ENCODE assay signal across 8 cellular contexts in genomic region chr14:45083622-45083978, GRCh38. TPM values are rescaled to one million over a fixed set of nuclear protein-coding genes. Genes with fewer than 3 reads are reported as not detected.
A peak's percentile ranks its signal among the peaks of the same experiment; 100 is the strongest.
DNase-seq lines count a peak whose midpoint lies in the region; ATAC-seq and TF ChIP-seq lines count a peak whose summit lies in the region.

No MANE protein-coding gene starts in this region.

- peak overlapping the region; percentile 83 for H3K27ac ChIP-seq in subcutaneous abdominal adipose tissue (ENCODE audit: low read depth, low read length)

- H3K4me3 Mint-ChIP-seq in activated CD4-positive, alpha-beta T cell treated with anti-CD3 and anti-CD28 coated beads for 36 hours: peak overlapping the region; percentile 93
- H3K4me3 Mint-ChIP-seq in WTC11: peak overlapping the region; percentile 68

- H3K36me3 ChIP-seq in subcutaneous abdominal adipose tissue (ENCODE audit: control insufficient read depth in 5 of 5, insufficient read depth in 5 of 5, low read length in 5 of 5): no peaks in the 10 kb centered on the region

- no peaks in the 10 kb centered on the region for H3K27me3 Mint-ChIP-seq in activated CD4-positive, alpha-beta T cell treated with anti-CD3 and anti-CD28 coated beads for 36 hours
- H3K27me3 Mint-ChIP-seq in WTC11 (ENCODE audit: low read depth): no peaks in the 10 kb centered on the region

- peaks cover 40% of the 10 kb centered on the region for H3K4me1 Mint-ChIP-seq in activated CD4-positive, alpha-beta T cell treated with anti-CD3 and anti-CD28 coated beads for 36 hours
- H3K4me1 Mint-ChIP-seq in WTC11: peaks cover 42% of the 10 kb centered on the region

- H3K4me3 ChIP-seq in iPS-18c (ENCODE audit: insufficient read depth, low read depth, low read length): peak overlapping the region; percentile 45
- peak overlapping the region; percentile 63 to 91 (median 82) for H3K4me3 ChIP-seq in subcutaneous abdominal adipose tissue (ENCODE audit: low read depth in 1 of 5, low read length in 5 of 5)

- DNase-seq in activated CD4-positive, alpha-beta T cell treated with anti-CD3 and anti-CD28 coated beads for 36 hours: no peak
- DNase-seq in activated CD4-positive, alpha-beta T cell treated with anti-CD3 and anti-CD28 coated beads for 4 hours: no peak
- DNase-seq in WTC11 (ENCODE audit: low spot score): no peak
- no peak for DNase-seq in SKM-1 (lab: John Stamatoyannopoulos, UW; ENCODE audit: unreplicated experiment)
- DNase-seq in MV-4-11 (lab: John Stamatoyannopoulos, UW): no peak

- peak overlapping the region; percentile 74 for H3K27ac Mint-ChIP-seq in activated CD4-positive, alpha-beta T cell treated with anti-CD3 and anti-CD28 coated beads for 36 hours
- 0 out of 2 replicates have a peak overlapping the region, but pooled peaks have one; percentile 69 for H3K27ac Mint-ChIP-seq in WTC11

- POLR2A ChIA-PET in activated CD4-positive, alpha-beta T cell treated with anti-CD3 and anti-CD28 coated beads for 36 hours (lab: Charles Lee): no interaction called here
- POLR2A ChIA-PET in WTC11 (lab: Charles Lee): interaction anchor here (1.2 to 2.9 kb wide), 2 partner anchors 50 to 122 kb away, joined by 3 to 7 read pairs; partner anchors contain the start of genes FKBP3, KLHL28 and TOGARAM1

- intact Hi-C loops in activated CD4-positive, alpha-beta T cell treated with anti-CD3 and anti-CD28 coated beads for 36 hours (cut with DNase I, micrococcal nuclease): loop anchor here in 1 of 2 experiments (1.0 kb wide), 1 partner anchor 186 kb away; a partner anchor contains a TSS

- TF ChIP-seq CTCF in WTC11 (IDR thresholded peaks at IDR 0.05): no peak

- peaks cover 23% of the 10 kb centered on the region for H3K36me3 Mint-ChIP-seq in activated CD4-positive, alpha-beta T cell treated with anti-CD3 and anti-CD28 coated beads for 36 hours (ENCODE audit: low read depth)
- H3K36me3 Mint-ChIP-seq in WTC11: 0 out of 2 replicates have a peak, but pooled peaks cover 2% of the 10 kb centered on the region

- no peaks in the 10 kb centered on the region for H3K27me3 ChIP-seq in subcutaneous abdominal adipose tissue (ENCODE audit: control insufficient read depth in 5 of 5, insufficient read depth in 4 of 5, low read length in 5 of 5)

- no peaks in the 10 kb centered on the region for H3K9me3 Mint-ChIP-seq in activated CD4-positive, alpha-beta T cell treated with anti-CD3 and anti-CD28 coated beads for 36 hours (ENCODE audit: low read depth)
- H3K9me3 Mint-ChIP-seq in WTC11: peaks cover 13% of the 10 kb centered on the region

- H3K9me3 ChIP-seq in iPS-18c (ENCODE audit: control insufficient read depth, insufficient read depth, low read length): no peaks in the 10 kb centered on the region
- no peaks in the 10 kb centered on the region for H3K9me3 ChIP-seq in subcutaneous abdominal adipose tissue (ENCODE audit: control insufficient read depth in 5 of 5, low read length in 5 of 5)

- peak overlapping the region in 4 of 5 donors; percentile 68 to 76 (median 72) for H3K9ac ChIP-seq in subcutaneous abdominal adipose tissue (ENCODE audit: low read length in 5 of 5)

- peaks cover 0 to 35% (median 27%) of the 10 kb centered on the region in 5 donors for H3K4me1 ChIP-seq in subcutaneous abdominal adipose tissue (ENCODE audit: control insufficient read depth in 5 of 5, insufficient read depth in 5 of 5, low read length in 5 of 5)

- CTCF ChIA-PET in activated CD4-positive, alpha-beta T cell treated with anti-CD3 and anti-CD28 coated beads for 36 hours (lab: Charles Lee): interaction anchor here (1.1 to 1.6 kb wide), 2 partner anchors 32 to 51 kb away, joined by 3 to 6 read pairs; partner anchors contain the start of gene FKBP3
- CTCF ChIA-PET in WTC11 (lab: Charles Lee): no interaction called here

- ATAC-seq in activated CD4-positive, alpha-beta T cell treated with anti-CD3 and anti-CD28 coated beads for 36 hours: no peak
- ATAC-seq in WTC11: no peak
- ATAC-seq in GM18858 (IDR thresholded peaks at IDR 0.05; ENCODE audit: unreplicated experiment): no peak

TF ChIP-seq in WTC11, 78 proteins besides CTCF, POLR2A, EP300 and RAD21:
- TF ChIP-seq ZMAT4 (CRISPR knock-in tag; IDR thresholded peaks at IDR 0.05) (no peak), TEAD1 (CRISPR knock-in tag; IDR thresholded peaks at IDR 0.05) (no peak), ATF2 (CRISPR knock-in tag; IDR thresholded peaks at IDR 0.05; ENCODE audit: borderline replicate concordance, low read depth) (no peak), ZNF281 (CRISPR knock-in tag; IDR thresholded peaks at IDR 0.05) (no peak), ZNF138 (CRISPR knock-in tag; conservative IDR thresholded peaks at IDR 0.05) (no peak), MXD4 (CRISPR knock-in tag; IDR thresholded peaks at IDR 0.05; ENCODE audit: borderline replicate concordance) (no peak), OVOL2 (CRISPR knock-in tag; IDR thresholded peaks at IDR 0.05; ENCODE audit: borderline replicate concordance) (no peak)

RNA-seq across cellular contexts. Expression of gene PRPF39, which starts 0.3 kb away (rescaled TPM):
- total RNA-seq in activated CD4-positive, alpha-beta T cell treated with anti-CD3 and anti-CD28 coated beads for 36 hours: 10 to 100 TPM; 45.2 to 47.5 TPM
- 32.3 to 39.3 TPM (median 34.4 TPM) in 3 replicates for total RNA-seq in WTC11 (2021)

RNA-seq across cellular contexts. Expression of gene FKBP3, which starts 50.7 kb away (rescaled TPM):
- 10 to 100 TPM; 70.5 to 73.9 TPM for total RNA-seq in activated CD4-positive, alpha-beta T cell treated with anti-CD3 and anti-CD28 coated beads for 36 hours
- total RNA-seq in WTC11 (2021): 118 TPM in 3 replicates

RNA-seq across cellular contexts. Expression of gene FANCM, which starts 52.1 kb away (rescaled TPM):
- total RNA-seq in activated CD4-positive, alpha-beta T cell treated with anti-CD3 and anti-CD28 coated beads for 36 hours: 10 to 100 TPM; 11.5 to 14.6 TPM
- total RNA-seq in WTC11 (2021): 12.9 to 16.7 TPM (median 13.7 TPM) in 3 replicates
